Comparison of ENCODE assay signal across 27 cellular contexts in the genomic region with DNA sequence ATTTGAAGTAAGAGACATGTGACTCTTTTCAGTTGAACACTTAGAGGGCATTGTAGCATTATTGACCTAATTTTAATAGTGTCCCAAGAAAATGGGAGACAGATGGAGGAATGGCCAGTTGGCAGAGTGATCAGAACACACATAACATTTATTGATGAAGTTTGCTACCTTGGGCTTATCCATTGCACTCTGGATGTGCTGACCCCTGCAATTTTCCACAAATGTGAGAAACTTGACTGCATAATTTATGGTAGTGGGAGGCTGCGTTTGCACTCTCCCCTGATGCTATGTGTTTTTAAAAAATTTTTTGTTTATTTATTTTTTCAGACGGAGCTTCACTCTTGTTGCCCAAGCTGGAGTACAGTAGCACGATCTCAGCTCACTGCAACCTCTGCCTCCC.
"Had no signal": no experiment of that assay in that cellular context is flagged by ENCODE, and none has a peak within 500 bp of the region (broad histone marks: within the 10 kb centered on the region; RNA-seq: fewer than 3 reads in every experiment).

No MANE protein-coding gene starts in this region.

- H3K27ac ChIP-seq: left lung, lower lobe of right lung, pancreas, prostate gland, sigmoid colon, spleen, suprapubic skin, thoracic aorta, tibial artery, upper lobe of right lung had no signal

- H3K27me3 Mint-ChIP-seq: naive thymus-derived CD4-positive, alpha-beta T cell; stimulated activated naive CD8-positive, alpha-beta T cell treated with anti-CD3 and anti-CD28 coated beads, Interleukin-15, Interleukin-2, amounts not matched to agents 100 ng/mL and 50 ng/mL, for 24 hours had no signal

- H3K4me3 Mint-ChIP-seq: naive thymus-derived CD4-positive, alpha-beta T cell; stimulated activated effector memory CD8-positive, alpha-beta T cell treated with anti-CD3 and anti-CD28 coated beads, Interleukin-12 subunit alpha, Interleukin-12 subunit beta, amount 100 ng/mL, for 72 hours; stimulated activated naive CD8-positive, alpha-beta T cell treated with anti-CD3 and anti-CD28 coated beads, Interleukin-15, Interleukin-2, amounts not matched to agents 100 ng/mL and 50 ng/mL, for 24 hours had no signal

- H3K9me3 ChIP-seq: left lung, lower lobe of right lung, mucosa of descending colon, pancreas, prostate gland, sigmoid colon, spleen, suprapubic skin, thoracic aorta, tibial artery, upper lobe of right lung had no signal

- H3K27me3 ChIP-seq: left lung, pancreas, sigmoid colon, spleen, suprapubic skin, tibial artery, upper lobe of right lung had no signal

- H3K4me3 ChIP-seq: left lung, lower lobe of right lung, mucosa of descending colon, pancreas, prostate gland, sigmoid colon, spleen, suprapubic skin, thoracic aorta, tibial artery, upper lobe of right lung had no signal

- H3K4me1 ChIP-seq: prostate gland had no signal

- ATAC-seq: left lung; lower lobe of right lung; naive thymus-derived CD4-positive, alpha-beta T cell; pancreas; right cardiac atrium; stimulated activated effector memory CD8-positive, alpha-beta T cell treated with anti-CD3 and anti-CD28 coated beads, Interleukin-12 subunit alpha, Interleukin-12 subunit beta, amount 100 ng/mL, for 72 hours had no signal

- H3K27ac Mint-ChIP-seq: stimulated activated effector memory CD8-positive, alpha-beta T cell treated with anti-CD3 and anti-CD28 coated beads, Interleukin-12 subunit alpha, Interleukin-12 subunit beta, amount 100 ng/mL, for 72 hours; stimulated activated naive CD8-positive, alpha-beta T cell treated with anti-CD3 and anti-CD28 coated beads, Interleukin-15, Interleukin-2, amounts not matched to agents 100 ng/mL and 50 ng/mL, for 24 hours had no signal

- H3K36me3 ChIP-seq: left lung, pancreas, prostate gland, thoracic aorta, upper lobe of right lung had no signal

- H3K9me3 Mint-ChIP-seq: naive thymus-derived CD4-positive, alpha-beta T cell; stimulated activated effector memory CD8-positive, alpha-beta T cell treated with anti-CD3 and anti-CD28 coated beads, Interleukin-12 subunit alpha, Interleukin-12 subunit beta, amount 100 ng/mL, for 72 hours; stimulated activated naive CD8-positive, alpha-beta T cell treated with anti-CD3 and anti-CD28 coated beads, Interleukin-15, Interleukin-2, amounts not matched to agents 100 ng/mL and 50 ng/mL, for 24 hours had no signal

- DNase-seq: head of caudate nucleus; hippocampal formation; kidney glomerular epithelial cell; left lung; lower lobe of right lung; mammary epithelial cell; mesendoderm; midbrain; naive thymus-derived CD4-positive, alpha-beta T cell; nucleus accumbens; pancreas; posterior cingulate gyrus; retina; right cardiac atrium; sigmoid colon; small intestine; spleen; stimulated activated CD4-positive, alpha-beta T cell treated with anti-CD3 and anti-CD28 coated beads, Interleukin-4, amount 100 ng/mL, for 24 hours; stimulated activated naive CD4-positive, alpha-beta T cell; tibial artery; upper lobe of right lung had no signal
